In genomic region chr18:58552057-58552461, GRCh38 we compare ENCODE assay signal across 8 cellular contexts.
DNase-seq lines count a peak whose midpoint lies in the region; ATAC-seq and TF ChIP-seq lines count a peak whose summit lies in the region.

No MANE protein-coding gene starts in this region.

- no peaks in the 10 kb centered on the region for H3K9me3 ChIP-seq in prostate gland

- H3K4me3 ChIP-seq in prostate gland = no peak overlapping the region

- no peaks in the 10 kb centered on the region for H3K27me3 ChIP-seq in prostate gland (replicated peaks; ENCODE audit: insufficient read depth)

- H3K4me1 ChIP-seq in prostate gland (replicated peaks) = peaks cover 11% of the 10 kb centered on the region

- H3K36me3 ChIP-seq in prostate gland = no peaks in the 10 kb centered on the region

- peak overlapping the region; percentile 81 to 84 for H3K27ac ChIP-seq in prostate gland

- peak; percentile 49 for DNase-seq in activated CD8-positive, alpha-beta memory T cell treated with anti-CD3 and anti-CD28 coated beads for 24 hours
- no peak for DNase-seq in activated CD8-positive, alpha-beta memory T cell treated with anti-CD3 and anti-CD28 coated beads, Interleukin-2, amount 50 U/mL, for 4 hours
- DNase-seq in NCI-H146 (lab: John Stamatoyannopoulos, UW) (peak; percentile 87), prostate gland (ENCODE audit: low spot score) (peak; percentile 62), SW 1271 (lab: John Stamatoyannopoulos, UW) (no peak), OCI-M2 (lab: John Stamatoyannopoulos, UW; ENCODE audit: unreplicated experiment) (no peak)
- DNase-seq in stimulated activated CD8-positive, alpha-beta memory T cell treated with anti-CD3 and anti-CD28 coated beads, Interleukin-4, amount 100 ng/mL, for 48 hours = no peak

- TF ChIP-seq POLR2A in prostate gland (IDR thresholded peaks at IDR 0.05) = no peak

- ATAC-seq in GM21825 (IDR thresholded peaks at IDR 0.05; ENCODE audit: unreplicated experiment) = peak; percentile 62

- intact Hi-C loops in prostate gland (cut with DNase I) = no loop called here

- no peak for TF ChIP-seq CTCF in prostate gland (IDR thresholded peaks at IDR 0.05)

- 45% methylated on average over 4 of the region's 4 CpGs for WGBS in prostate gland

Comparison
In these comparisons a context has a peak if more than half of its experiments do, and no peak if none do; other contexts are left out.
1. DNase-seq: peak in activated CD8-positive, alpha-beta memory T cell treated with anti-CD3 and anti-CD28 coated beads for 24 hours (single experiment), NCI-H146 (single experiment) and prostate gland (single experiment); none in activated CD8-positive, alpha-beta memory T cell treated with anti-CD3 and anti-CD28 coated beads, Interleukin-2, amount 50 U/mL, for 4 hours (single experiment), SW 1271 (0 of 2), stimulated activated CD8-positive, alpha-beta memory T cell treated with anti-CD3 and anti-CD28 coated beads, Interleukin-4, amount 100 ng/mL, for 48 hours (single experiment) and OCI-M2 (single experiment).